Comparison of ENCODE assay signal across 8 cellular contexts in the genomic region with DNA sequence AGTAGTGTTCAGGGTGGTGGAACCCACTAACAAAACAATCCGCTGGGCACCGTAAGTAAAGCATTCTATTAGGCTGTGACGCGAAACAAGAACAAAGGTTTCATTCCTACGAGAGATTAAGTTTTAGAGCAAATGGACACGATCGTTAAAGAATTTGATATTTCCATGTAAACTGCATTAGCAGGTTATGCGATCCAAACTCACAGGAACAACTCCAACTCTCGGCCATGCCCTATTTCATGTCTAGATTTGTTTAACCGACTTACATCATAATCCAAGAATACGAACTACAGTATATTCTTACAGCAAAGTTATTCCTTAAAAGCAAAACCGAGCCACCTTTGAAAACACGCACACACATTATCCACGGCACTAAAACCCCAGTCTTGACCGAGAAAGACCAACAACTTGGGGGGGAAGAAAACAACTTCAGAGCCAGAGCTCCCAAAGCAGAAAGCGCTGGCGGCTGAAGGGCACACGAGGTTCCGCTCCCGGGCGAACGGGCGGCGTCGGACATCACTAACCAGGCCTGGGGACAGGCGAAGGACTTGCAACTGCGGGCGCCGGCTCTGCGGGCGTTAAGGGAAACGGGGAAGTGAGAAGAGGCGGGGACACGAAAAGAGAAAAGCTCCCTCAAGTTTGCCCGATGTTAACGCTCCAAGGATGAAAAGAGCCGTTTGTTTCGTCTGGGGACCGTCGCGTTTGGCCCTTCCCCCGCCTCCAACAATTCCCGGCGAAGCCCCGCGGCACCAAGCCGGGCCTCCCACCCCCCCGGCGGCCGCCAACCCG. TPM values are rescaled to one million over a fixed set of nuclear protein-coding genes. Genes with fewer than 3 reads are reported as not detected.
DNase-seq lines count a peak whose midpoint lies in the region; ATAC-seq and TF ChIP-seq lines count a peak whose summit lies in the region.

No MANE protein-coding gene starts in this region.

- DNase-seq in activated CD8-positive, alpha-beta memory T cell treated with anti-CD3 and anti-CD28 coated beads, Interleukin-2, amount 50 U/mL, for 48 hours: peak; percentile 69
- DNase-seq in activated CD8-positive, alpha-beta memory T cell treated with anti-CD3 and anti-CD28 coated beads for 24 hours: no peak
- DNase-seq in HFFc6 (peak; percentile 11), NCI-H128 (lab: John Stamatoyannopoulos, UW; ENCODE audit: unreplicated experiment) (peak; percentile 54), WTC11 (ENCODE audit: low spot score) (peak; percentile 63), esophagus squamous epithelium (lab: John Stamatoyannopoulos, UW) (no peak)

- H3K36me3 ChIP-seq in esophagus squamous epithelium (no peaks in the 10 kb centered on the region), mucosa of stomach (ENCODE audit: control insufficient read depth, insufficient read depth, low read length) (no peaks in the 10 kb centered on the region), thymus (ENCODE audit: control insufficient read depth, insufficient read depth) (no peaks in the 10 kb centered on the region)

- intact Hi-C loops in esophagus squamous epithelium (cut with DNase I): no loop called here

- WGBS in esophagus squamous epithelium, 2 donors: 0 to 1% methylated on average over 36 to 40 of the region's 51 CpGs
- WGBS in thymus: under 1% methylated on average over 51 of the region's 51 CpGs

- H3K4me1 Mint-ChIP-seq in HFFc6 (ENCODE audit: low read depth) (peaks cover 49% of the 10 kb centered on the region), WTC11 (peaks cover 23% of the 10 kb centered on the region)

- H3K4me1 ChIP-seq in esophagus squamous epithelium: peaks cover 5 to 47% (median 16%) of the 10 kb centered on the region in 3 donors
- H3K4me1 ChIP-seq in mucosa of stomach (ENCODE audit: control insufficient read depth, insufficient read depth, low read length): peaks cover 13% of the 10 kb centered on the region
- H3K4me1 ChIP-seq in thymus (ENCODE audit: control insufficient read depth, insufficient read depth, low read length): no peaks in the 10 kb centered on the region

- TF ChIP-seq CTCF in HFFc6 (IDR thresholded peaks at IDR 0.05) (no peak), WTC11 (IDR thresholded peaks at IDR 0.05) (no peak), esophagus squamous epithelium (IDR thresholded peaks at IDR 0.05) (no peak)

- peak overlapping the region; percentile 62 for H3K9ac ChIP-seq in mucosa of stomach (ENCODE audit: low read length)

- peak overlapping the region; percentile 97 for H3K4me3 Mint-ChIP-seq in HFFc6
- peak overlapping the region; percentile 94 for H3K4me3 Mint-ChIP-seq in WTC11

- no peaks in the 10 kb centered on the region for H3K27me3 Mint-ChIP-seq in HFFc6 (ENCODE audit: insufficient read depth)
- no peaks in the 10 kb centered on the region for H3K27me3 Mint-ChIP-seq in WTC11 (ENCODE audit: low read depth)

- H3K27me3 ChIP-seq in esophagus squamous epithelium (no peaks in the 10 kb centered on the region), mucosa of stomach (ENCODE audit: control insufficient read depth, insufficient read depth, low read length) (no peaks in the 10 kb centered on the region), thymus (ENCODE audit: control insufficient read depth, insufficient read depth) (no peaks in the 10 kb centered on the region)

- H3K27ac ChIP-seq in esophagus squamous epithelium (peak overlapping the region; percentile 97 to 100 (median 99)), thymus (ENCODE audit: low read depth) (peak overlapping the region; percentile 80)

- no peaks in the 10 kb centered on the region for H3K9me3 ChIP-seq in esophagus squamous epithelium
- H3K9me3 ChIP-seq in mucosa of stomach (ENCODE audit: control insufficient read depth, low read length): no peaks in the 10 kb centered on the region
- H3K9me3 ChIP-seq in thymus (ENCODE audit: control insufficient read depth): no peaks in the 10 kb centered on the region

- POLR2A ChIA-PET in WTC11 (lab: Charles Lee): interaction anchor here (0.6 to 2.3 kb wide), 7 partner anchors 7 to 469 kb away, joined by 3 to 7 read pairs (median 4); a partner anchor contains a TSS

- peak; percentile 2; the same call in 1 of the 2 replicates for ATAC-seq in WTC11

- no peak for TF ChIP-seq POLR2A in esophagus squamous epithelium (IDR thresholded peaks at IDR 0.05)

- peak overlapping the region; percentile 92 for H3K27ac Mint-ChIP-seq in HFFc6
- H3K27ac Mint-ChIP-seq in WTC11: peak overlapping the region; percentile 97

- CTCF ChIA-PET in WTC11 (lab: Charles Lee): interaction anchor here (0.5 to 3.3 kb wide), 31 partner anchors 8 to 601 kb away, joined by 3 to 26 read pairs (median 5); no protein-coding TSS in a partner anchor

- H3K9me3 Mint-ChIP-seq in HFFc6 (no peaks in the 10 kb centered on the region), WTC11 (no peaks in the 10 kb centered on the region)

- H3K36me3 Mint-ChIP-seq in HFFc6 (ENCODE audit: low read depth) (peaks cover 10% of the 10 kb centered on the region), WTC11 (no peaks in the 10 kb centered on the region)

- H3K4me3 ChIP-seq in esophagus squamous epithelium: peak overlapping the region; percentile 76 to 95 (median 84)
- H3K4me3 ChIP-seq in mucosa of stomach (ENCODE audit: low read length): peak overlapping the region; percentile 26
- peak overlapping the region; percentile 84 for H3K4me3 ChIP-seq in thymus (ENCODE audit: low read length)

TF ChIP-seq in WTC11, 78 proteins besides CTCF, POLR2A, EP300 and RAD21:
- no peak for TF ChIP-seq NFATC4 (CRISPR knock-in tag; IDR thresholded peaks at IDR 0.05)
TF ChIP-seq in WTC11: peak in this region for 0.

RNA-seq across cellular contexts. Expression of a gene that starts 0.7 kb away (rescaled TPM):
- 10 to 100 TPM; 27.1 to 32.5 (median 29.6) TPM for total RNA-seq in HFFc6 (2021; fragmentation: NEBNext Ultra II Directional; extraction: Animal tissue kit (Norgen Biotek cat#: 25700))
- 37.4 to 41.7 TPM (median 40.8 TPM) in 3 replicates for total RNA-seq in WTC11 (2021)
- 10 to 100 TPM; 23.1 to 44.6 (median 34.4) TPM for total RNA-seq in esophagus squamous epithelium
- 2.8 TPM for polyA plus RNA-seq in thymus

Comparison
In these comparisons a context has a peak if more than half of its experiments do, and no peak if none do; other contexts are left out.
1. DNase-seq: peak in activated CD8-positive, alpha-beta memory T cell treated with anti-CD3 and anti-CD28 coated beads, Interleukin-2, amount 50 U/mL, for 48 hours (single experiment), HFFc6 (single experiment), NCI-H128 (single experiment) and WTC11 (single experiment); none in activated CD8-positive, alpha-beta memory T cell treated with anti-CD3 and anti-CD28 coated beads for 24 hours (single experiment) and esophagus squamous epithelium (single experiment).
2. H3K4me3 ChIP-seq: peak in every context shown above with its lines; median percentile 84 in esophagus squamous epithelium; 84 in thymus; 26 in mucosa of stomach.